Comparison of ENCODE assay signal across 15 cellular contexts in the genomic region with DNA sequence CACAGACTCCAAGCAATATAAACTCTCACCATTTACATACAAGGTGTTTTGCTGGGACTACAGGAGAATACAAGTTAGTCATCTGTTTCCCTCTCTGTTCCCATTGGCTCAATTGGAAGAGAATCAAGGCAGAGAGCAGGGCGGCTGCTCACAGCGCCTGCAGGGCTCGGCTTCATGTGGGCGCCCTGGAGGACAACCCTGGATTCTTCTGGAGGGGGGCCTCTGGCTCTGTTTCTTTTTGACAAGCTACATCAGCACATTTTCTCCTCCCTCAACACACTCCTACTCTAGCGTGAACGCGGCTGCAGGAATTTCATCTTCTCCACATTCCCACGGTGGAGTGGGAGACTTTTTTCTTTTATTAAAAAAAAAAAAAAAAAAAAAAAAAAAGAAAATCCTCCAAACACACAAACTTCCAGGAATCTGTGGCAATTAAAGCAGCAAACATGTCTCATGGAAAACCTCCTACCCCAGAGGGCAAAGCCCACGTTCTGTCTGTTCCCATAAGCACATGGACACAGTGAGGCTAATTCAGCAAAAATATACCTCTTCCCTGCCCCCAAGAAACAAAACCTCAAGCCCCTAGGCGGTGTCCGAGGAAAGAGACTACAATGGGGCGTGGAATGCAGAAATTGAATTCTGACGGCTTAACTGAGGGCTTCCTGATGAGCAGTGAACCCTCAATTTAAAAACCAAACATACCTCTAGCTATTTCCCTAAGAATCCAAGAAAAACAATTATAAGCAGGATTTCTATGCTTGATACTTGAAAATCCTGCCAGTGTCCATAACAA. TPM values are rescaled to one million over a fixed set of nuclear protein-coding genes. Genes with fewer than 3 reads are reported as not detected.
A peak's percentile ranks its signal among the peaks of the same experiment; 100 is the strongest.
DNase-seq lines count a peak whose midpoint lies in the region; ATAC-seq, FAIRE-seq and TF ChIP-seq lines count a peak whose summit lies in the region.
"Had no signal": no experiment of that assay in that cellular context is flagged by ENCODE, and none has a peak within 500 bp of the region (broad histone marks: within the 10 kb centered on the region; RNA-seq: fewer than 3 reads in every experiment).

No MANE protein-coding gene starts in this region.

- H3K4me1 Mint-ChIP-seq in natural killer cell treated with Interleukin-12 subunit alpha and Interleukin-12 subunit beta and Interleukin-15 and Interleukin-18, amount 100 ng/mL, for 72 hours (ENCODE audit: low read depth in 2 of 2) = peaks cover 5 to 10% of the 10 kb centered on the region in 2 donors
- H3K4me1 Mint-ChIP-seq: IgD-negative memory B cell had no signal

- H3K27me3 ChIP-seq in BJ (ENCODE audit: control insufficient read depth, insufficient read depth, low read length) (no peaks in the 10 kb centered on the region), adipocyte (replicated peaks; ENCODE audit: control insufficient read depth, insufficient read depth, low read length) (peaks cover 13% of the 10 kb centered on the region), foreskin keratinocyte (no peaks in the 10 kb centered on the region), neuronal stem cell (ENCODE audit: control insufficient read depth in 3 of 3, insufficient read depth in 3 of 3, low read depth in 1 of 3, low read length in 3 of 3) (no peaks in the 10 kb centered on the region)
- H3K27me3 ChIP-seq: BLaER1 had no signal

- no CpG with 5 or more reads among the region's 13 CpGs for WGBS in neuronal stem cell (ENCODE audit: extremely low coverage in 2 of 2, insufficient read length in 2 of 2, insufficient replicate concordance in 1 of 2), 2 donors

- H2BK12ac ChIP-seq in neuronal stem cell (ENCODE audit: low read length) = no peak overlapping the region

- CTCF ChIA-PET in BJ (lab: Yijun Ruan, JAX) = interaction anchor here (0.7 to 3.0 kb wide), 3 partner anchors 12 to 26 kb away, joined by 3 to 8 read pairs (median 4); no protein-coding TSS in a partner anchor

- no peaks in the 10 kb centered on the region for H3K36me3 ChIP-seq in BJ (ENCODE audit: control insufficient read depth, insufficient read depth, low read length)
- no peaks in the 10 kb centered on the region for H3K36me3 ChIP-seq in adipocyte (ENCODE audit: control insufficient read depth, insufficient read depth, low read length, severe bottlenecking)
- H3K36me3 ChIP-seq in neuronal stem cell (replicated peaks in 1 of 2; ENCODE audit: control insufficient read depth in 2 of 2, insufficient read depth in 2 of 2, low read length in 2 of 2) = peaks cover 2 to 42% of the 10 kb centered on the region in 2 donors
- H3K36me3 ChIP-seq in mucosa of descending colon (ENCODE audit: low read depth) = no peaks in the 10 kb centered on the region
- no peaks in the 10 kb centered on the region for H3K36me3 ChIP-seq in kidney (ENCODE audit: control insufficient read depth in 1 of 2, insufficient read depth in 2 of 2, low read length in 2 of 2)
- H3K36me3 ChIP-seq: neutrophil had no signal

- no peak overlapping the region for H3K27ac Mint-ChIP-seq in natural killer cell treated with Interleukin-12 subunit alpha and Interleukin-12 subunit beta and Interleukin-15 and Interleukin-18, amount 100 ng/mL, for 72 hours
- H3K27ac Mint-ChIP-seq: activated naive CD4-positive, alpha-beta T cell treated with anti-CD3 and anti-CD28 coated beads for 36 hours; IgD-negative memory B cell had no signal

- no peak overlapping the region for H3K4ac ChIP-seq in neuronal stem cell (ENCODE audit: low read length)

- no peaks in the 10 kb centered on the region for H3K36me3 Mint-ChIP-seq in natural killer cell treated with Interleukin-12 subunit alpha and Interleukin-12 subunit beta and Interleukin-15 and Interleukin-18, amount 100 ng/mL, for 72 hours

- H3K4me3 Mint-ChIP-seq in natural killer cell treated with Interleukin-12 subunit alpha and Interleukin-12 subunit beta and Interleukin-15 and Interleukin-18, amount 100 ng/mL, for 72 hours = no peak overlapping the region
- H3K4me3 Mint-ChIP-seq: activated naive CD4-positive, alpha-beta T cell treated with anti-CD3 and anti-CD28 coated beads for 36 hours; IgD-negative memory B cell had no signal

- no peak overlapping the region for H3K18ac ChIP-seq in neuronal stem cell (ENCODE audit: low read length)

- ATAC-seq in foreskin keratinocyte (peak; percentile 95), mucosa of descending colon (no peak)
- no peak for ATAC-seq in natural killer cell treated with Interleukin-12 subunit alpha and Interleukin-12 subunit beta and Interleukin-15 and Interleukin-18, amount 100 ng/mL, for 72 hours

- POLR2A ChIA-PET in BJ (lab: Charles Lee) = no interaction called here

- H2AK5ac ChIP-seq in neuronal stem cell (ENCODE audit: low read depth, low read length) = no peak overlapping the region

- no peak for FAIRE-seq in kidney (lab: Jason Lieb, UNC)

- H2AFZ ChIP-seq in neuronal stem cell (ENCODE audit: low read length) = no peak overlapping the region

- H4K91ac ChIP-seq in neuronal stem cell (ENCODE audit: low read depth, low read length, poor library complexity) = no peak overlapping the region

- no peak overlapping the region for H3K23ac ChIP-seq in neuronal stem cell (ENCODE audit: low read depth, low read length, poor library complexity)

- H3K27me3 Mint-ChIP-seq in natural killer cell treated with Interleukin-12 subunit alpha and Interleukin-12 subunit beta and Interleukin-15 and Interleukin-18, amount 100 ng/mL, for 72 hours = peaks cover 20 to 54% of the 10 kb centered on the region in 2 donors

- no peaks in the 10 kb centered on the region for H3K9me3 Mint-ChIP-seq in natural killer cell treated with Interleukin-12 subunit alpha and Interleukin-12 subunit beta and Interleukin-15 and Interleukin-18, amount 100 ng/mL, for 72 hours
- H3K9me3 Mint-ChIP-seq: activated naive CD4-positive, alpha-beta T cell treated with anti-CD3 and anti-CD28 coated beads for 36 hours had no signal

- H2BK120ac ChIP-seq in neuronal stem cell (ENCODE audit: low read depth, low read length) = no peak overlapping the region

- no peak overlapping the region for H3K4me3 ChIP-seq in BJ (ENCODE audit: low read depth, low read length)
- no peak overlapping the region for H3K4me3 ChIP-seq in adipocyte (ENCODE audit: low read length)
- H3K4me3 ChIP-seq in neuronal stem cell (ENCODE audit: low read length in 2 of 2) = no peak overlapping the region
- H3K4me3 ChIP-seq in mucosa of descending colon = no peak overlapping the region
- no peak overlapping the region for H3K4me3 ChIP-seq in kidney (ENCODE audit: low read length in 2 of 2)
- H3K4me3 ChIP-seq: BLaER1 had no signal

- no peaks in the 10 kb centered on the region for H3K4me1 ChIP-seq in adipocyte (ENCODE audit: control insufficient read depth, insufficient read depth, low read length)
- H3K4me1 ChIP-seq in foreskin keratinocyte = peaks cover 7% of the 10 kb centered on the region
- H3K4me1 ChIP-seq in neuronal stem cell (ENCODE audit: control insufficient read depth in 2 of 2, insufficient read depth in 1 of 2, low read depth in 1 of 2, low read length in 2 of 2) = peaks cover 12 to 16% of the 10 kb centered on the region in 2 donors
- no peaks in the 10 kb centered on the region for H3K4me1 ChIP-seq in mucosa of descending colon (ENCODE audit: low read depth)
- H3K4me1 ChIP-seq in kidney (ENCODE audit: control insufficient read depth in 1 of 2, insufficient read depth in 1 of 2, low read depth in 1 of 2, low read length in 2 of 2) = peaks cover 2 to 7% of the 10 kb centered on the region in 2 donors

- no peak overlapping the region for H3K14ac ChIP-seq in neuronal stem cell (ENCODE audit: low read length)

- H3K9ac ChIP-seq in adipocyte (ENCODE audit: low read length) (no peak overlapping the region), neuronal stem cell (ENCODE audit: low read depth, low read length, poor library complexity) (no peak overlapping the region), kidney (ENCODE audit: low read length in 2 of 2) (no peak overlapping the region)
- H3K9ac ChIP-seq: BLaER1 had no signal

- peaks cover 3% of the 10 kb centered on the region for H3K79me1 ChIP-seq in neuronal stem cell (ENCODE audit: low read depth, low read length)

- no peak overlapping the region for H2BK15ac ChIP-seq in neuronal stem cell (ENCODE audit: low read length)

- no peak overlapping the region for H3K27ac ChIP-seq in foreskin keratinocyte
- peak overlapping the region; percentile 68 for H3K27ac ChIP-seq in neuronal stem cell (replicated peaks; ENCODE audit: low read length)
- peak overlapping the region in 1 of 2 donors; percentile 60 for H3K27ac ChIP-seq in kidney (ENCODE audit: low read depth in 2 of 2, low read length in 2 of 2)
- H3K27ac ChIP-seq: BLaER1, neutrophil had no signal

- intact Hi-C loops in mucosa of descending colon (cut with DNase I, micrococcal nuclease) = no loop called here
- intact Hi-C loops in kidney (cut with DNase I) = no loop called here

- no peak overlapping the region for H4K8ac ChIP-seq in neuronal stem cell (ENCODE audit: low read depth, low read length)

- H3K4me2 ChIP-seq in neuronal stem cell (ENCODE audit: insufficient read depth, low read length, poor library complexity, severe bottlenecking) = peak overlapping the region; percentile 27
- H3K4me2 ChIP-seq: BLaER1 had no signal

- TF ChIP-seq CTCF in BJ (IDR thresholded peaks at IDR 0.05; ENCODE audit: insufficient read depth, low read depth, low read length) (peak; percentile 13; the same call in 1 of the 2 replicates), foreskin keratinocyte (conservative IDR thresholded peaks at IDR 0.05) (no peak), mucosa of descending colon (IDR thresholded peaks at IDR 0.05) (no peak), kidney (IDR thresholded peaks at IDR 0.05; ENCODE audit: borderline replicate concordance, extremely low read depth, insufficient read depth) (no peak)

- no peaks in the 10 kb centered on the region for H3K9me3 ChIP-seq in adipocyte (ENCODE audit: control insufficient read depth, low read length)
- no peaks in the 10 kb centered on the region for H3K9me3 ChIP-seq in neuronal stem cell (replicated peaks in 1 of 2; ENCODE audit: control insufficient read depth in 2 of 2, insufficient read depth in 1 of 2, low read depth in 1 of 2, low read length in 2 of 2)
- H3K9me3 ChIP-seq in mucosa of descending colon = no peaks in the 10 kb centered on the region
- H3K9me3 ChIP-seq in kidney (ENCODE audit: control insufficient read depth in 1 of 2, low read length in 2 of 2) = no peaks in the 10 kb centered on the region
- H3K9me3 ChIP-seq: BLaER1, neutrophil had no signal

- no peak overlapping the region for H2BK5ac ChIP-seq in neuronal stem cell (ENCODE audit: low read length)

- DNase-seq in BJ (ENCODE audit: low read depth) (peak; percentile 55), adipocyte (ENCODE audit: low read depth) (peak; percentile 85), foreskin keratinocyte (peak in 1 of 2 donors; percentile 62), neuronal stem cell (ENCODE audit: low spot score) (peak; percentile 32), mucosa of descending colon (no peak), kidney (no peak), mucosa of gallbladder (ENCODE audit: low spot score) (no peak)
- no peak for DNase-seq in natural killer cell treated with Interleukin-12 subunit alpha and Interleukin-12 subunit beta and Interleukin-15 and Interleukin-18, amount 100 ng/mL, for 72 hours (ENCODE audit: low spot score)
- DNase-seq: activated CD4-positive, alpha-beta T cell treated with anti-CD3 and anti-CD28 coated beads, Interleukin-2, amount 50 U/mL, for 1 hour; activated naive CD4-positive, alpha-beta T cell treated with anti-CD3 and anti-CD28 coated beads for 36 hours; stimulated activated CD4-positive, alpha-beta T cell treated with anti-CD3 and anti-CD28 coated beads, Interleukin-4, amount 100 ng/mL, for 24 hours; T-helper 1 cell had no signal

RNA-seq across cellular contexts. Expression of a gene that starts 50.6 kb away (rescaled TPM):
- 0.93 and 0.96 TPM in 2 replicates for polyA plus RNA-seq in BJ (2011; rRNA removed)
- polyA minus RNA-seq in BJ (2011; rRNA and poly(A)+ RNA removed) = 0.62 and 0.66 TPM in 2 replicates
- total RNA-seq in foreskin keratinocyte = 18.0 and 19.1 TPM in 2 replicates
- polyA plus RNA-seq in foreskin keratinocyte = 14.0 and 14.1 TPM in 2 replicates
- 24.1 TPM for polyA plus RNA-seq in neuronal stem cell (2013, experiment 1 of 2)
- polyA plus RNA-seq in neuronal stem cell (2013, experiment 2 of 2) = 23.1 TPM
- 1 to 10 TPM in 2 of 3 donors, under 1 TPM in 1; 0.58 to 8.5 (median 2.0) TPM for total RNA-seq in mucosa of descending colon
- total RNA-seq in kidney = 1.9 TPM
- polyA plus RNA-seq in kidney (ENCODE audit: insufficient read depth, low read depth, low replicate concordance) = 10.7 TPM
- not detected for total RNA-seq in natural killer cell treated with Interleukin-12 subunit alpha and Interleukin-12 subunit beta and Interleukin-15 and Interleukin-18, amount 100 ng/mL, for 72 hours
- 4.1 TPM for total RNA-seq in mucosa of gallbladder
- polyA plus RNA-seq: IgD-negative memory B cell had no signal

Comparison
In these comparisons a context has a peak if more than half of its experiments do, and no peak if none do; other contexts are left out.
1. DNase-seq: peak in BJ (single experiment), adipocyte (single experiment) and neuronal stem cell (single experiment); none in mucosa of descending colon (0 of 3), kidney (single experiment), natural killer cell treated with Interleukin-12 subunit alpha and Interleukin-12 subunit beta and Interleukin-15 and Interleukin-18, amount 100 ng/mL, for 72 hours (single experiment) and mucosa of gallbladder (single experiment).